ENCODE assay signal across 15 cellular contexts in genomic region chr12:46811185-46811584, GRCh38. TPM values are rescaled to one million over a fixed set of nuclear protein-coding genes. Genes with fewer than 3 reads are reported as not detected.
DNase-seq lines count a peak whose midpoint lies in the region; ATAC-seq and TF ChIP-seq lines count a peak whose summit lies in the region.
"Had no signal": no experiment of that assay in that cellular context is flagged by ENCODE, and none has a peak within 500 bp of the region (broad histone marks: within the 10 kb centered on the region; RNA-seq: fewer than 3 reads in every experiment).

No MANE protein-coding gene starts in this region.

- CTCF ChIA-PET in CD4-positive, alpha-beta memory T cell (lab: Charles Lee; ENCODE audit: partially characterized antibody): interaction anchor here (0.6 kb wide), 1 partner anchor 1982 kb away, joined by 3 read pairs; no protein-coding TSS in a partner anchor
- CTCF ChIA-PET in naive thymus-derived CD4-positive, alpha-beta T cell (lab: Charles Lee): no interaction called here

- TF ChIP-seq POLR2A in body of pancreas (IDR thresholded peaks at IDR 0.05) (no peak), esophagus squamous epithelium (IDR thresholded peaks at IDR 0.05) (no peak)

- H3K4me1 ChIP-seq in CD4-positive, alpha-beta memory T cell (ENCODE audit: insufficient read depth, low read length): no peaks in the 10 kb centered on the region
- H3K4me1 ChIP-seq in naive thymus-derived CD4-positive, alpha-beta T cell (ENCODE audit: control insufficient read depth in 2 of 2, insufficient read depth in 2 of 2, low read length in 2 of 2): no peaks in the 10 kb centered on the region
- H3K4me1 ChIP-seq in body of pancreas (peaks cover 14% of the 10 kb centered on the region), esophagus squamous epithelium (peaks cover 0 to 5% (median 0%) of the 10 kb centered on the region in 3 donors)
- H3K4me1 ChIP-seq: BE2C, SJSA1 had no signal

- WGBS in body of pancreas, 2 donors: 36 to 61% methylated on average over 1 of the region's 1 CpG
- 54 to 83% methylated on average over 1 of the region's 1 CpG for WGBS in esophagus squamous epithelium, 2 donors

- no peak for ATAC-seq in naive thymus-derived CD4-positive, alpha-beta T cell
- ATAC-seq in GM21381 (IDR thresholded peaks at IDR 0.05; ENCODE audit: unreplicated experiment) (no peak), body of pancreas (no peak)

- no peaks in the 10 kb centered on the region for H3K9me3 ChIP-seq in CD4-positive, alpha-beta memory T cell (ENCODE audit: control insufficient read depth in 1 of 2, low read length in 2 of 2)
- no peaks in the 10 kb centered on the region for H3K9me3 ChIP-seq in naive thymus-derived CD4-positive, alpha-beta T cell (ENCODE audit: control insufficient read depth in 2 of 3, low read length in 3 of 3)
- H3K9me3 ChIP-seq in body of pancreas (no peaks in the 10 kb centered on the region), esophagus squamous epithelium (no peaks in the 10 kb centered on the region)
- H3K9me3 ChIP-seq: BE2C, SJSA1 had no signal

- TF ChIP-seq CTCF in body of pancreas (IDR thresholded peaks at IDR 0.05) (no peak), esophagus squamous epithelium (IDR thresholded peaks at IDR 0.05) (no peak)

- H3K4me3 Mint-ChIP-seq in CD4-positive, alpha-beta memory T cell: peak overlapping the region in 1 of 8 donors; percentile 27
- H3K4me3 Mint-ChIP-seq in naive thymus-derived CD4-positive, alpha-beta T cell: no peak overlapping the region
- H3K4me3 Mint-ChIP-seq: IgD-negative memory B cell had no signal

- H3K27ac Mint-ChIP-seq in CD4-positive, alpha-beta memory T cell: peak overlapping the region in 2 of 7 donors; percentile 5 to 48
- peak overlapping the region in 1 of 9 donors; percentile 5 for H3K27ac Mint-ChIP-seq in naive thymus-derived CD4-positive, alpha-beta T cell
- H3K27ac Mint-ChIP-seq: IgD-negative memory B cell had no signal

- H3K36me3 Mint-ChIP-seq in CD4-positive, alpha-beta memory T cell: no peaks in the 10 kb centered on the region
- no peaks in the 10 kb centered on the region for H3K36me3 Mint-ChIP-seq in naive thymus-derived CD4-positive, alpha-beta T cell

- peaks cover 2 to 6% of the 10 kb centered on the region in 2 donors for H3K27me3 Mint-ChIP-seq in CD4-positive, alpha-beta memory T cell
- H3K27me3 Mint-ChIP-seq in naive thymus-derived CD4-positive, alpha-beta T cell: peaks cover 3 to 36% (median 11%) of the 10 kb centered on the region in 5 donors
- H3K27me3 Mint-ChIP-seq: IgD-negative memory B cell had no signal

- no peak overlapping the region for H3K27ac ChIP-seq in CD4-positive, alpha-beta memory T cell (ENCODE audit: low read depth, low read length)
- no peak overlapping the region for H3K27ac ChIP-seq in naive thymus-derived CD4-positive, alpha-beta T cell (ENCODE audit: low read depth, low read length)
- H3K27ac ChIP-seq in body of pancreas: no peak overlapping the region
- no peak overlapping the region for H3K27ac ChIP-seq in esophagus squamous epithelium
- H3K27ac ChIP-seq: SJSA1 had no signal

- peak; percentile 4 to 38 (median 26) for DNase-seq in CD4-positive, alpha-beta memory T cell
- peak; percentile 78 for DNase-seq in DMS 273 treated with DMSO at 0.1 percent for 48 hours (lab: John Stamatoyannopoulos, UW)
- peak; percentile 18 for DNase-seq in NCI-H524 treated with DMSO at 0.1 percent for 48 hours (lab: John Stamatoyannopoulos, UW)
- DNase-seq in naive thymus-derived CD4-positive, alpha-beta T cell: peak in 5 of 9 donors; percentile 6 to 30 (median 19)
- DNase-seq in body of pancreas: no peak
- no peak for DNase-seq in activated CD8-positive, alpha-beta memory T cell treated with anti-CD3 and anti-CD28 coated beads for 24 hours
- no peak for DNase-seq in esophagus squamous epithelium (lab: John Stamatoyannopoulos, UW)
- DNase-seq: BE2C, H7, NCI-H1417, NCI-H187 treated with DMSO at 0.1 percent for 48 hours, NCI-H345 had no signal

- no peaks in the 10 kb centered on the region for H3K36me3 ChIP-seq in CD4-positive, alpha-beta memory T cell (ENCODE audit: insufficient read depth, low read length)
- H3K36me3 ChIP-seq in naive thymus-derived CD4-positive, alpha-beta T cell (ENCODE audit: control insufficient read depth in 2 of 3, insufficient read depth in 3 of 3, low read length in 3 of 3): no peaks in the 10 kb centered on the region
- H3K36me3 ChIP-seq in body of pancreas (replicated peaks in 1 of 2; ENCODE audit: insufficient read depth in 1 of 2, low read depth in 2 of 2): no peaks in the 10 kb centered on the region
- no peaks in the 10 kb centered on the region for H3K36me3 ChIP-seq in esophagus squamous epithelium
- H3K36me3 ChIP-seq: BE2C, SJSA1 had no signal

- H3K9me3 Mint-ChIP-seq in CD4-positive, alpha-beta memory T cell: peaks cover 0 to under 1% (median 0%) of the 10 kb centered on the region in 8 donors
- peaks cover 0 to 2% (median 0%) of the 10 kb centered on the region in 11 donors for H3K9me3 Mint-ChIP-seq in naive thymus-derived CD4-positive, alpha-beta T cell
- H3K9me3 Mint-ChIP-seq: IgD-negative memory B cell had no signal

- POLR2A ChIA-PET in CD4-positive, alpha-beta memory T cell (lab: Charles Lee; ENCODE audit: partially characterized antibody): no interaction called here
- POLR2A ChIA-PET in naive thymus-derived CD4-positive, alpha-beta T cell (lab: Charles Lee): no interaction called here

- peaks cover 5 to 7% (median 5%) of the 10 kb centered on the region in 4 donors for H3K4me1 Mint-ChIP-seq in CD4-positive, alpha-beta memory T cell
- peaks cover 0 to 8% (median 5%) of the 10 kb centered on the region in 7 donors for H3K4me1 Mint-ChIP-seq in naive thymus-derived CD4-positive, alpha-beta T cell

- H3K27me3 ChIP-seq in CD4-positive, alpha-beta memory T cell (ENCODE audit: insufficient read depth, low read length): no peaks in the 10 kb centered on the region
- H3K27me3 ChIP-seq in naive thymus-derived CD4-positive, alpha-beta T cell (ENCODE audit: control insufficient read depth in 2 of 2, insufficient read depth in 2 of 2, low read length in 2 of 2): no peaks in the 10 kb centered on the region
- H3K27me3 ChIP-seq in body of pancreas: no peaks in the 10 kb centered on the region
- no peaks in the 10 kb centered on the region for H3K27me3 ChIP-seq in esophagus squamous epithelium
- H3K27me3 ChIP-seq: BE2C, SJSA1 had no signal

- H3K4me3 ChIP-seq in CD4-positive, alpha-beta memory T cell (ENCODE audit: low read length in 2 of 2): no peak overlapping the region
- H3K4me3 ChIP-seq in naive thymus-derived CD4-positive, alpha-beta T cell (ENCODE audit: low read length): no peak overlapping the region
- no peak overlapping the region for H3K4me3 ChIP-seq in body of pancreas
- H3K4me3 ChIP-seq in esophagus squamous epithelium: no peak overlapping the region
- H3K4me3 ChIP-seq: SJSA1 had no signal

- intact Hi-C loops in CD4-positive, alpha-beta memory T cell (cut with micrococcal nuclease): no loop called here
- intact Hi-C loops in naive thymus-derived CD4-positive, alpha-beta T cell (cut with micrococcal nuclease): no loop called here
- intact Hi-C loops in body of pancreas (cut with DNase I): no loop called here
- intact Hi-C loops in esophagus squamous epithelium (cut with DNase I): no loop called here

RNA-seq across cellular contexts. Expression of gene SLC38A4, which starts 14.6 kb away (rescaled TPM):
- not detected for total RNA-seq in CD4-positive, alpha-beta memory T cell
- polyA plus RNA-seq in CD4-positive, alpha-beta memory T cell: not detected
- total RNA-seq in naive thymus-derived CD4-positive, alpha-beta T cell: not detected
- polyA plus RNA-seq in naive thymus-derived CD4-positive, alpha-beta T cell: not detected
- total RNA-seq in body of pancreas (1 to 10 TPM; 2.0 to 8.0 TPM), esophagus squamous epithelium (1 to 10 TPM; 1.0 to 2.4 (median 2.1) TPM)
- polyA plus RNA-seq: IgD-negative memory B cell had no signal

Comparison
In these comparisons a context has a peak if more than half of its experiments do, and no peak if none do; other contexts are left out.
1. DNase-seq: peak in CD4-positive, alpha-beta memory T cell (5 of 5), DMS 273 treated with DMSO at 0.1 percent for 48 hours (single experiment), NCI-H524 treated with DMSO at 0.1 percent for 48 hours (single experiment) and naive thymus-derived CD4-positive, alpha-beta T cell (5 of 9); none in body of pancreas (0 of 4), activated CD8-positive, alpha-beta memory T cell treated with anti-CD3 and anti-CD28 coated beads for 24 hours (single experiment) and esophagus squamous epithelium (single experiment).